ENCODE assay signal across 25 cellular contexts in genomic region chr4:917992-918391, GRCh38.
"Had no signal": no experiment of that assay in that cellular context is flagged by ENCODE, and none has a peak within 500 bp of the region (broad histone marks: within the 10 kb centered on the region; RNA-seq: fewer than 3 reads in every experiment).

No MANE protein-coding gene starts in this region.

- H3K27ac Mint-ChIP-seq: nephron; stimulated activated memory B cell treated with anti-CD40 and anti-IgM and Interleukin-4, amounts not matched to agents 10 μg/mL and 1 μg/mL and 100 μg/mL, for 72 hours had no signal

- H3K4me3 Mint-ChIP-seq: immature natural killer cell; nephron; neural crest cell; stimulated activated memory B cell treated with anti-CD40 and anti-IgM and Interleukin-4, amounts not matched to agents 10 μg/mL and 1 μg/mL and 100 μg/mL, for 72 hours had no signal

- H3K36me3 Mint-ChIP-seq: immature natural killer cell had no signal

- FAIRE-seq: islet of Langerhans, kidney, pancreas had no signal

- H3K27me3 Mint-ChIP-seq: stimulated activated memory B cell treated with anti-CD40 and anti-IgM and Interleukin-4, amounts not matched to agents 10 μg/mL and 1 μg/mL and 100 μg/mL, for 72 hours had no signal

- ATAC-seq: left colon; left lung; lower lobe of right lung; pancreas; psoas muscle; right lobe of liver; stimulated activated memory B cell treated with anti-CD40 and anti-IgM and Interleukin-4, amounts not matched to agents 10 μg/mL and 1 μg/mL and 100 μg/mL, for 72 hours had no signal

- DNase-seq: hypothalamus; immature natural killer cell; kidney; left colon; left lung; mammary epithelial cell; mesenchymal stem cell; nucleus accumbens; psoas muscle; right lobe of liver; stimulated activated CD4-positive, alpha-beta T cell treated with anti-CD3 and anti-CD28 coated beads, Interleukin-1b, Interleukin-23, amount 100 ng/mL, for 48 hours; stimulated activated CD4-positive, alpha-beta T cell treated with anti-CD3 and anti-CD28 coated beads, Interleukin-2, amount 100 ng/mL, for 48 hours; stimulated activated CD4-positive, alpha-beta T cell treated with anti-CD3 and anti-CD28 coated beads, Interleukin-4, amount 100 ng/mL, for 4 hours; stimulated activated CD8-positive, alpha-beta memory T cell treated with anti-CD3 and anti-CD28 coated beads, Interleukin-4, amount 100 ng/mL, for 48 hours; stimulated activated naive CD4-positive, alpha-beta T cell treated with Interleukin-2 at 50 U/mL for 16 hours; stomach; testis; thyroid gland; transverse colon had no signal

- H3K9me3 Mint-ChIP-seq: immature natural killer cell; neural crest cell; stimulated activated memory B cell treated with anti-CD40 and anti-IgM and Interleukin-4, amounts not matched to agents 10 μg/mL and 1 μg/mL and 100 μg/mL, for 72 hours had no signal
